Comparison of ENCODE assay signal across 9 cellular contexts in genomic region chr13:33441015-33441414, GRCh38.
DNase-seq lines count a peak whose midpoint lies in the region; ATAC-seq and TF ChIP-seq lines count a peak whose summit lies in the region.
"Had no signal": no experiment of that assay in that cellular context is flagged by ENCODE, and none has a peak within 500 bp of the region (broad histone marks: within the 10 kb centered on the region; RNA-seq: fewer than 3 reads in every experiment).

No MANE protein-coding gene starts in this region.

- no peak overlapping the region for H2AFZ ChIP-seq in DND-41 (ENCODE audit: low read depth, low read length)

- intact Hi-C loops in mucosa of descending colon (cut with DNase I, micrococcal nuclease) (loop anchor here in 1 of 2 donors (5.0 kb wide), 1 partner anchor 214 kb away; no protein-coding TSS in a partner anchor), CD14-positive monocyte (cut with micrococcal nuclease) (no loop called here), Right ventricle myocardium inferior (cut with DNase I) (loop anchor here (10.0 kb wide), 1 partner anchor 86 kb away; no protein-coding TSS in a partner anchor)

- no peaks in the 10 kb centered on the region for H4K20me1 ChIP-seq in DND-41 (ENCODE audit: insufficient read depth, low read length)

- in situ Hi-C loops in T47D (cut with HindIII; ENCODE audit: low pct_unique_long_range_greater_than_20kb, low sequenced_read_pairs) = no loop called here

- H3K36me3 ChIP-seq in DND-41 (ENCODE audit: insufficient read depth, low read length) = no peaks in the 10 kb centered on the region
- H3K36me3 ChIP-seq in mucosa of descending colon (ENCODE audit: low read depth) = no peaks in the 10 kb centered on the region
- H3K36me3 ChIP-seq: suprapubic skin had no signal

- H3K4me2 ChIP-seq in DND-41 (ENCODE audit: insufficient read depth, low read length) = no peak overlapping the region

- no peak overlapping the region for H3K27ac Mint-ChIP-seq in CD14-positive monocyte

- no peak overlapping the region for H3K9ac ChIP-seq in DND-41 (ENCODE audit: low read depth, low read length)

- no peaks in the 10 kb centered on the region for H3K79me2 ChIP-seq in DND-41 (ENCODE audit: insufficient read depth, low read length)

- no peaks in the 10 kb centered on the region for H3K27me3 ChIP-seq in DND-41 (ENCODE audit: insufficient read depth, low read length, poor library complexity)
- H3K27me3 ChIP-seq: suprapubic skin had no signal

- ATAC-seq in DND-41 (ENCODE audit: insufficient read depth, low read depth) = no peak
- ATAC-seq in mucosa of descending colon = peak; percentile 69
- ATAC-seq in HG03460 (IDR thresholded peaks at IDR 0.05; ENCODE audit: unreplicated experiment) = no peak
- no peak for ATAC-seq in Right ventricle myocardium inferior

- peaks cover 3% of the 10 kb centered on the region for H3K4me1 Mint-ChIP-seq in CD14-positive monocyte

- H3K36me3 Mint-ChIP-seq in CD14-positive monocyte = no peaks in the 10 kb centered on the region

- H3K9me3 Mint-ChIP-seq in CD14-positive monocyte = peaks cover 0 to 2% (median 0%) of the 10 kb centered on the region in 7 donors

- H3K4me3 ChIP-seq in DND-41 (ENCODE audit: low read depth in 1 of 2, low read length in 2 of 2) = no peak overlapping the region
- no peak overlapping the region for H3K4me3 ChIP-seq in LNCaP clone FGC (ENCODE audit: low read depth, low read length)
- H3K4me3 ChIP-seq in mucosa of descending colon = no peak overlapping the region
- H3K4me3 ChIP-seq: suprapubic skin had no signal

- H3K4me1 ChIP-seq in DND-41 (ENCODE audit: insufficient read depth, low read length) (no peaks in the 10 kb centered on the region), mucosa of descending colon (ENCODE audit: low read depth) (peaks cover 7% of the 10 kb centered on the region)

- no peak for DNase-seq in DND-41
- DNase-seq in LNCaP clone FGC (ENCODE audit: low read depth) = no peak
- DNase-seq in T47D (ENCODE audit: low read depth in 1 of 2, low spot score in 1 of 2) = peak; percentile 16 to 78
- peak in 1 of 3 donors; percentile 57 for DNase-seq in mucosa of descending colon
- no peak for DNase-seq in central memory CD4-positive, alpha-beta T cell
- no peak for DNase-seq in CD14-positive monocyte (ENCODE audit: low spot score)
- no peak for DNase-seq in Right ventricle myocardium inferior (ENCODE audit: missing footprints)

- H3K9me3 ChIP-seq in DND-41 (ENCODE audit: insufficient read depth, low read length, severe bottlenecking) (no peaks in the 10 kb centered on the region), mucosa of descending colon (no peaks in the 10 kb centered on the region)
- H3K9me3 ChIP-seq: suprapubic skin had no signal

- H3K27ac ChIP-seq in DND-41 (ENCODE audit: low read length) = no peak overlapping the region
- H3K27ac ChIP-seq: suprapubic skin had no signal

- no peak overlapping the region for H3K4me3 Mint-ChIP-seq in CD14-positive monocyte

- H3K27me3 Mint-ChIP-seq in CD14-positive monocyte (ENCODE audit: low read depth in 3 of 3) = peaks cover 1 to 3% (median 3%) of the 10 kb centered on the region in 3 donors

- peak; percentile 8 for TF ChIP-seq CTCF in DND-41 (IDR thresholded peaks at IDR 0.05; ENCODE audit: borderline replicate concordance, extremely low read depth, low read length, poor library complexity, severe bottlenecking)
- peak; percentile 27; the same call in 1 of the 2 replicates for TF ChIP-seq CTCF in LNCaP clone FGC (IDR thresholded peaks at IDR 0.05; ENCODE audit: control insufficient read depth, extremely low read depth, insufficient read depth)
- no peak for TF ChIP-seq CTCF in mucosa of descending colon (IDR thresholded peaks at IDR 0.05)
- TF ChIP-seq CTCF in CD14-positive monocyte (IDR thresholded peaks at IDR 0.05) = no peak

Comparison
In these comparisons a context has a peak if more than half of its experiments do, and no peak if none do; other contexts are left out.
1. DNase-seq: peak in T47D (2 of 2); none in DND-41 (single experiment), LNCaP clone FGC (single experiment), central memory CD4-positive, alpha-beta T cell (single experiment), CD14-positive monocyte (single experiment) and Right ventricle myocardium inferior (single experiment).
2. CTCF ChIP-seq: peak in DND-41 (single experiment) and LNCaP clone FGC (single experiment); none in mucosa of descending colon (single experiment) and CD14-positive monocyte (single experiment).